In the genomic region with DNA sequence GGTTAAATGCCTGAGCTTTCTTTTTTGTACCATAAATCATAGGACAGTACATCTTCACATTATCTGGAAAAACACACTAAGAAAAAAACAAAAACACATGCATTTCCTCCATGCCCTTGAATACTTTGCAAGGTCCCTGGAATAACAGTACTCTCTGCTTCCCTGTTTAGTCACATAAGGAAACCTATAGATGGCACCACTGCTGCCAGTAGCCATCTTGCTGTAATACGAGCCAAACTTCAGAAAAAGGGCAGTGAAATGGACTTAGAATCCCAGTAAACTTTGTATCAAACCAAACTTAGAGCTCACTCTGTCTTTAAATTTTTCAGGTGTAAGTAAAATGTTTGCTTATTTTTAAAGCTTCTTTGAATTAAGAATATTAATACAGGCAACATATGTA, we compare ENCODE assay signal across 1 cellular context.
TF ChIP-seq lines count a peak whose summit lies in the region.

No MANE protein-coding gene starts in this region.

TF ChIP-seq in GM23338, 12 proteins besides CTCF, POLR2A, EP300 and RAD21 (continued from another document):
- TF ChIP-seq REST (IDR thresholded peaks at IDR 0.05; ENCODE audit: unreplicated experiment) (no peak), NANOG (IDR thresholded peaks at IDR 0.05; ENCODE audit: borderline replicate concordance) (no peak), ZNF331 (CRISPR knock-in tag; IDR thresholded peaks at IDR 0.05; ENCODE audit: low read depth) (no peak), EZH2 (IDR thresholded peaks at IDR 0.05; ENCODE audit: low read depth, unreplicated experiment) (no peak), CREB1 (CRISPR knock-in tag; IDR thresholded peaks at IDR 0.05; ENCODE audit: low read depth) (no peak), POLR2AphosphoS5 (IDR thresholded peaks at IDR 0.05; ENCODE audit: low read depth) (no peak), STAT1 (IDR thresholded peaks at IDR 0.05; ENCODE audit: unreplicated experiment) (no peak)
- TF ChIP-seq, protein P1, sequence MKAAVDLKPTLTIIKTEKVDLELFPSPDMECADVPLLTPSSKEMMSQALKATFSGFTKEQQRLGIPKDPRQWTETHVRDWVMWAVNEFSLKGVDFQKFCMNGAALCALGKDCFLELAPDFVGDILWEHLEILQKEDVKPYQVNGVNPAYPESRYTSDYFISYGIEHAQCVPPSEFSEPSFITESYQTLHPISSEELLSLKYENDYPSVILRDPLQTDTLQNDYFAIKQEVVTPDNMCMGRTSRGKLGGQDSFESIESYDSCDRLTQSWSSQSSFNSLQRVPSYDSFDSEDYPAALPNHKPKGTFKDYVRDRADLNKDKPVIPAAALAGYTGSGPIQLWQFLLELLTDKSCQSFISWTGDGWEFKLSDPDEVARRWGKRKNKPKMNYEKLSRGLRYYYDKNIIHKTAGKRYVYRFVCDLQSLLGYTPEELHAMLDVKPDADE (IDR thresholded peaks at IDR 0.05), result no peak
